Comparison of ENCODE assay signal across 1 cellular context in the genomic region with DNA sequence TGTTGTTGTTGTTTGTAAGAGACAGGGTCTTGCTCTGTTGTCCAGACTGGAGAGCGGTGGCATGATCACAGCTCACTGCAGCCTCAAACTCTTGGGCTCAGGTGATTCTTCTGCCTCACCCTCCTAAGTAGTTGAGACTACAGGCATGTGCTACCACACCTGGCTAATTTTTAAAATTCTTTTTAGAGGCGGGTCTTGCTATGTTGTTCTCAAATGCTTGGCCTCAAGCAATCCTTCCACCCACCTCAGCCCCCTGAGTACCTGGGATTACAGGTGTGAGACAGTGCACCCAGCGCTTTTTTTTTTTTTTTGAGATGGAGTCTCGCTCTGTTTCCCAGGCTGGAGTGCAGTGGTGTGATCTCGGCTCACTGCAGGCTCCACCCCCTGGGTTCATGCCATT.
TF ChIP-seq lines count a peak whose summit lies in the region.

No MANE protein-coding gene starts in this region.

TF ChIP-seq in A549, 52 proteins besides CTCF, POLR2A, EP300 and RAD21 (continued from another document):
- TF ChIP-seq REST (IDR thresholded peaks at IDR 0.05) (no peak), MYC (IDR thresholded peaks at IDR 0.05; ENCODE audit: borderline replicate concordance, low read length) (no peak), HOXB5 (CRISPR knock-in tag; IDR thresholded peaks at IDR 0.05) (no peak), HDAC2 (IDR thresholded peaks at IDR 0.05) (no peak), CHD4 (IDR thresholded peaks at IDR 0.05; ENCODE audit: borderline replicate concordance) (no peak), NPAS2 (CRISPR knock-in tag; IDR thresholded peaks at IDR 0.05; ENCODE audit: borderline replicate concordance) (no peak), FOSL2 (IDR thresholded peaks at IDR 0.05) (no peak), FOSL2 (CRISPR knock-in tag; IDR thresholded peaks at IDR 0.05) (no peak), TP53 (CRISPR knock-in tag; IDR thresholded peaks at IDR 0.05) (no peak), CBX8 (IDR thresholded peaks at IDR 0.05) (no peak), RARB (CRISPR knock-in tag; IDR thresholded peaks at IDR 0.05) (no peak), ELK1 (IDR thresholded peaks at IDR 0.05; ENCODE audit: low read depth, low read length) (no peak), ZSCAN20 (CRISPR knock-in tag; IDR thresholded peaks at IDR 0.05) (no peak)
- TF ChIP-seq, protein P1, sequence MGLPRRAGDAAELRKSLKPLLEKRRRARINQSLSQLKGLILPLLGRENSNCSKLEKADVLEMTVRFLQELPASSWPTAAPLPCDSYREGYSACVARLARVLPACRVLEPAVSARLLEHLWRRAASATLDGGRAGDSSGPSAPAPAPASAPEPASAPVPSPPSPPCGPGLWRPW (IDR thresholded peaks at IDR 0.05): no peak
- TF ChIP-seq, protein P2, sequence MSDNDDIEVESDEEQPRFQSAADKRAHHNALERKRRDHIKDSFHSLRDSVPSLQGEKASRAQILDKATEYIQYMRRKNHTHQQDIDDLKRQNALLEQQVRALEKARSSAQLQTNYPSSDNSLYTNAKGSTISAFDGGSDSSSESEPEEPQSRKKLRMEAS (IDR thresholded peaks at IDR 0.05): no peak
